Comparison of ENCODE assay signal across 23 cellular contexts in genomic region chr10:124595143-124595883, GRCh38.
A peak's percentile ranks its signal among the peaks of the same experiment; 100 is the strongest.
DNase-seq lines count a peak whose midpoint lies in the region; ATAC-seq and TF ChIP-seq lines count a peak whose summit lies in the region.
"Had no signal": no experiment of that assay in that cellular context is flagged by ENCODE, and none has a peak within 500 bp of the region (broad histone marks: within the 10 kb centered on the region; RNA-seq: fewer than 3 reads in every experiment).

No MANE protein-coding gene starts in this region.

- no peak overlapping the region for H3K4me3 Mint-ChIP-seq in T-helper 17 cell
- H3K4me3 Mint-ChIP-seq: activated naive CD4-positive, alpha-beta T cell treated with anti-CD3 and anti-CD28 coated beads, Interleukin-2, amount 10 ng/mL, durations not matched to agents 7 days and 5 days; activated T-cell treated with anti-CD3 and anti-CD28 coated beads, Interleukin-2, amount 50 U/mL, for 4 hours; CD8-positive, alpha-beta memory T cell; central memory CD8-positive, alpha-beta T cell; H9 had no signal

- H3K27ac ChIP-seq in Karpas-422 (ENCODE audit: low read length), result peak overlapping the region; percentile 22; the same call in 1 of the 2 replicates
- H3K27ac ChIP-seq in sigmoid colon, result no peak overlapping the region
- H3K27ac ChIP-seq in breast epithelium, result no peak overlapping the region
- H3K27ac ChIP-seq: epithelial cell of prostate, PC-9, tibial artery had no signal

- peaks cover 57% of the 10 kb centered on the region for H3K79me2 ChIP-seq in Karpas-422 (ENCODE audit: low read length)

- TF ChIP-seq EP300 in sigmoid colon (IDR thresholded peaks at IDR 0.05), result no peak

- no peaks in the 10 kb centered on the region for H3K9me2 ChIP-seq in Karpas-422 (replicated peaks; ENCODE audit: insufficient read depth, low read length)

- H3K27me3 ChIP-seq in Karpas-422 (ENCODE audit: low read length) (no peaks in the 10 kb centered on the region), sigmoid colon (no peaks in the 10 kb centered on the region), breast epithelium (no peaks in the 10 kb centered on the region)
- H3K27me3 ChIP-seq: tibial artery had no signal

- ATAC-seq in T-helper 17 cell, result no peak
- ATAC-seq: activated T-cell treated with anti-CD3 and anti-CD28 coated beads, Interleukin-2, amount 50 U/mL, for 4 hours; stimulated activated naive CD8-positive, alpha-beta T cell treated with anti-CD3 and anti-CD28 coated beads, Interleukin-15, Interleukin-2, amounts not matched to agents 100 U/mL and 50 U/mL, for 24 hours had no signal

- intact Hi-C loops in sigmoid colon (cut with DNase I), result no loop called here
- intact Hi-C loops in breast epithelium (cut with DNase I; ENCODE audit: low total_unique reads), result no loop called here

- 93 to 96% methylated on average over 9 of the region's 9 CpGs for WGBS in sigmoid colon, 2 donors

- peaks cover 7% of the 10 kb centered on the region for H3K4me1 Mint-ChIP-seq in T-helper 17 cell
- H3K4me1 Mint-ChIP-seq: activated naive CD4-positive, alpha-beta T cell treated with anti-CD3 and anti-CD28 coated beads, Interleukin-2, amount 10 ng/mL, durations not matched to agents 7 days and 5 days; H9 had no signal

- no peaks in the 10 kb centered on the region for H3K36me3 Mint-ChIP-seq in T-helper 17 cell (ENCODE audit: low read depth)
- H3K36me3 Mint-ChIP-seq: activated naive CD4-positive, alpha-beta T cell treated with anti-CD3 and anti-CD28 coated beads, Interleukin-2, amount 10 ng/mL, durations not matched to agents 7 days and 5 days had no signal

- TF ChIP-seq CTCF in sigmoid colon (IDR thresholded peaks at IDR 0.05) (no peak), breast epithelium (IDR thresholded peaks at IDR 0.05) (no peak)

- peak; percentile 45 for DNase-seq in GF-D8 (lab: John Stamatoyannopoulos, UW)
- no peak for DNase-seq in Karpas-422
- DNase-seq in T-helper 17 cell, result no peak
- DNase-seq in sigmoid colon, result peak; percentile 53
- DNase-seq in breast epithelium (ENCODE audit: low spot score in 2 of 2), result no peak
- DNase-seq in erythroblast (lab: John Stamatoyannopoulos, UW), result no peak
- no peak for DNase-seq in activated CD4-positive, alpha-beta T cell treated with anti-CD3 and anti-CD28 coated beads for 48 hours
- DNase-seq: activated CD4-positive, CD25-positive, alpha-beta regulatory T cell treated with anti-CD3 and anti-CD28 coated beads, Interleukin-2, amount 50 U/mL, for 72 hours; activated naive CD4-positive, alpha-beta T cell treated with anti-CD3 and anti-CD28 coated beads, Interleukin-2, amount 10 ng/mL, durations not matched to agents 7 days and 5 days; activated T-cell treated with anti-CD3 and anti-CD28 coated beads, Interleukin-2, amount 50 U/mL, for 4 hours; DMS53; H9; kidney glomerular epithelial cell; mesenchymal stem cell; NCI-H1417 treated with DMSO at 0.1 percent for 48 hours; NCI-H748 treated with DMSO at 0.1 percent for 48 hours; PC-9; stimulated activated CD4-positive, alpha-beta T cell treated with anti-CD3 and anti-CD28 coated beads, Interleukin-1b, Interleukin-23, amount 100 ng/mL, for 48 hours; stimulated activated naive CD8-positive, alpha-beta T cell treated with anti-CD3 and anti-CD28 coated beads, Interleukin-15, Interleukin-2, amounts not matched to agents 100 U/mL and 50 U/mL, for 24 hours; tibial artery had no signal

- no peak overlapping the region for H3K4me3 ChIP-seq in Karpas-422 (ENCODE audit: low read length)
- H3K4me3 ChIP-seq in sigmoid colon, result no peak overlapping the region
- H3K4me3 ChIP-seq in breast epithelium, result no peak overlapping the region
- H3K4me3 ChIP-seq: PC-9, tibial artery had no signal

- H3K9ac ChIP-seq in Karpas-422 (ENCODE audit: low read length), result no peak overlapping the region

- no peaks in the 10 kb centered on the region for H3K9me3 ChIP-seq in Karpas-422 (ENCODE audit: low read length)
- H3K9me3 ChIP-seq in T-helper 17 cell (ENCODE audit: control insufficient read depth, low read length, poor library complexity, severe bottlenecking), result no peaks in the 10 kb centered on the region
- H3K9me3 ChIP-seq in sigmoid colon, result no peaks in the 10 kb centered on the region
- no peaks in the 10 kb centered on the region for H3K9me3 ChIP-seq in breast epithelium
- H3K9me3 ChIP-seq: tibial artery had no signal

- no peak for TF ChIP-seq POLR2A in sigmoid colon (IDR thresholded peaks at IDR 0.05)
- TF ChIP-seq POLR2A in breast epithelium (IDR thresholded peaks at IDR 0.05), result no peak
- TF ChIP-seq POLR2A in erythroblast (IDR thresholded peaks at IDR 0.05; ENCODE audit: low read length), result no peak

- H3K36me3 ChIP-seq in Karpas-422 (ENCODE audit: insufficient read depth, low read length), result peaks cover 2% of the 10 kb centered on the region
- no peaks in the 10 kb centered on the region for H3K36me3 ChIP-seq in sigmoid colon
- no peaks in the 10 kb centered on the region for H3K36me3 ChIP-seq in breast epithelium
- H3K36me3 ChIP-seq: tibial artery had no signal

- H2AFZ ChIP-seq in Karpas-422 (ENCODE audit: low read length), result no peak overlapping the region
- H2AFZ ChIP-seq: PC-9 had no signal

- peaks cover 23% of the 10 kb centered on the region; the same call in 1 of the 2 replicates for H4K20me1 ChIP-seq in Karpas-422 (ENCODE audit: insufficient read depth, low read depth, low read length)

- H3K4me1 ChIP-seq in Karpas-422 (ENCODE audit: low read length), result peaks cover 45% of the 10 kb centered on the region
- H3K4me1 ChIP-seq in sigmoid colon, result no peaks in the 10 kb centered on the region
- no peaks in the 10 kb centered on the region for H3K4me1 ChIP-seq in breast epithelium
- H3K4me1 ChIP-seq: tibial artery had no signal

- H3K27ac Mint-ChIP-seq in T-helper 17 cell, result peak overlapping the region; percentile 8
- H3K27ac Mint-ChIP-seq: activated naive CD4-positive, alpha-beta T cell treated with anti-CD3 and anti-CD28 coated beads, Interleukin-2, amount 10 ng/mL, durations not matched to agents 7 days and 5 days had no signal

- H3K27me3 Mint-ChIP-seq in T-helper 17 cell, result no peaks in the 10 kb centered on the region
- H3K27me3 Mint-ChIP-seq: central memory CD8-positive, alpha-beta T cell had no signal

- H3K4me2 ChIP-seq in Karpas-422 (ENCODE audit: low read depth, low read length, poor library complexity, severe bottlenecking), result no peak overlapping the region
- H3K4me2 ChIP-seq: PC-9 had no signal

Comparison
In these comparisons a context has a peak if more than half of its experiments do, and no peak if none do; other contexts are left out.
1. DNase-seq: peak in GF-D8 (single experiment) and sigmoid colon (single experiment); none in Karpas-422 (single experiment), T-helper 17 cell (0 of 3), breast epithelium (0 of 2), erythroblast (0 of 2) and activated CD4-positive, alpha-beta T cell treated with anti-CD3 and anti-CD28 coated beads for 48 hours (single experiment).